In the genomic region with DNA sequence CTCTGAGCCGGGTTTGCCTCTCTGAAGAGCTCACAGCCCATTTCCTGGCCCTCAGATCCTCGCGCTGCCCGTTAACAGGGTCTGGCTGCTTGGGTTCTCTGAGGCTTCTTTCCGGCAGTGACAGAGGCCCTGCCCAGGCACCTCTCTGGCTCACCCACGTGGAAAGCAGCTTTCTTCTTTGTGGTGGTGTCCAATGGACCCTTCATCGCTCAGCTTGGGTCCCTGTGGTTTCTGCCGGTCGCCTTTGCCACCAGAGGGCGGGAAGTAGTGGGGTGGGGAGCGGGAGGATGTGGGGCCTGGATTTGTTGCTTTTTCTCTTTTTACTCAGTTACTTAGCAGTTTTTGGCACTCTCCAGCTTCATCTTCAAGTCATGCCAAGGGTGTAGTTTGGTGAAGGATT, we compare ENCODE assay signal across 28 cellular contexts.
"Had no signal": no experiment of that assay in that cellular context is flagged by ENCODE, and none has a peak within 500 bp of the region (broad histone marks: within the 10 kb centered on the region; RNA-seq: fewer than 3 reads in every experiment).

No MANE protein-coding gene starts in this region.

- H3K27me3 ChIP-seq: neural progenitor cell, ovary had no signal

- H3K4me3 Mint-ChIP-seq: mesothelial cell of epicardium; naive B cell; natural killer cell; nephron progenitor cell; neural progenitor cell; stimulated activated effector memory CD8-positive, alpha-beta T cell treated with anti-CD3 and anti-CD28 coated beads, Interleukin-12 subunit alpha, Interleukin-12 subunit beta, amount 100 ng/mL, for 72 hours; stimulated activated naive CD8-positive, alpha-beta T cell treated with anti-CD3 and anti-CD28 coated beads, Interleukin-15, Interleukin-2, amounts not matched to agents 100 ng/mL and 50 ng/mL, for 24 hours had no signal

- H3K9ac ChIP-seq: neural progenitor cell had no signal

- H3K27ac Mint-ChIP-seq: mesothelial cell of epicardium; naive B cell; natural killer cell; nephron progenitor cell; neural progenitor cell; progenitor cell of endocrine pancreas; stimulated activated effector memory CD8-positive, alpha-beta T cell treated with anti-CD3 and anti-CD28 coated beads, Interleukin-12 subunit alpha, Interleukin-12 subunit beta, amount 100 ng/mL, for 72 hours; stimulated activated naive CD8-positive, alpha-beta T cell treated with anti-CD3 and anti-CD28 coated beads, Interleukin-15, Interleukin-2, amounts not matched to agents 100 ng/mL and 50 ng/mL, for 24 hours had no signal

- H3K4me1 ChIP-seq: left ventricle myocardium inferior, neural progenitor cell, suprapubic skin, tibial artery, upper lobe of right lung had no signal

- H3K4me2 ChIP-seq: neural progenitor cell had no signal

- H3K4me3 ChIP-seq: left ventricle myocardium inferior, lung, neural progenitor cell, ovary, skin epidermis, suprapubic skin, thoracic aorta, tibial artery, upper lobe of right lung had no signal

- H3K9me3 ChIP-seq: ovary had no signal

- H3K36me3 Mint-ChIP-seq: neural progenitor cell; stimulated activated effector memory CD8-positive, alpha-beta T cell treated with anti-CD3 and anti-CD28 coated beads, Interleukin-12 subunit alpha, Interleukin-12 subunit beta, amount 100 ng/mL, for 72 hours had no signal

- H2AFZ ChIP-seq: neural progenitor cell had no signal

- H3K4me1 Mint-ChIP-seq: mesothelial cell of epicardium; naive B cell; natural killer cell; nephron progenitor cell; stimulated activated effector memory CD8-positive, alpha-beta T cell treated with anti-CD3 and anti-CD28 coated beads, Interleukin-12 subunit alpha, Interleukin-12 subunit beta, amount 100 ng/mL, for 72 hours had no signal

- H3K36me3 ChIP-seq: left ventricle myocardium inferior, neural progenitor cell, neutrophil, ovary, suprapubic skin, thoracic aorta, upper lobe of right lung had no signal

- ATAC-seq: natural killer cell; right cardiac atrium; sciatic nerve; stimulated activated effector memory CD8-positive, alpha-beta T cell treated with anti-CD3 and anti-CD28 coated beads, Interleukin-12 subunit alpha, Interleukin-12 subunit beta, amount 100 ng/mL, for 72 hours; upper lobe of right lung had no signal

- H3K27ac ChIP-seq: left ventricle myocardium inferior, neural progenitor cell, neutrophil, ovary, skin epidermis, suprapubic skin, thoracic aorta, tibial artery, upper lobe of right lung had no signal

- FAIRE-seq: keratinocyte, urothelium cell line had no signal

- DNase-seq: hippocampal formation; left ventricle myocardium inferior; mesendoderm; naive B cell; natural killer cell; nephron progenitor cell; occipital lobe; ovary; retina; right cardiac atrium; stimulated activated CD4-positive, alpha-beta T cell treated with anti-CD3 and anti-CD28 coated beads, Interleukin-4, amount 100 ng/mL, for 24 hours; stimulated activated naive CD4-positive, alpha-beta T cell; tibial artery; trophoblast cell; upper lobe of right lung had no signal
